ENCODE assay signal across 21 cellular contexts in genomic region chr7:47049234-47049774, GRCh38.
"Had no signal": no experiment of that assay in that cellular context is flagged by ENCODE, and none has a peak within 500 bp of the region (broad histone marks: within the 10 kb centered on the region; RNA-seq: fewer than 3 reads in every experiment).

No MANE protein-coding gene starts in this region.

- H3K4me3 Mint-ChIP-seq: endodermal cell; immature natural killer cell; naive thymus-derived CD4-positive, alpha-beta T cell had no signal

- H3K4me1 Mint-ChIP-seq: immature natural killer cell; naive thymus-derived CD4-positive, alpha-beta T cell had no signal

- ATAC-seq: heart right ventricle; left cardiac atrium; left ventricle myocardium superior; naive thymus-derived CD4-positive, alpha-beta T cell; right cardiac atrium; upper lobe of right lung had no signal

- H3K27me3 ChIP-seq: upper lobe of right lung, vagina had no signal

- DNase-seq: central memory CD4-positive, alpha-beta T cell; effector CD4-positive, alpha-beta T cell; endodermal cell; heart right ventricle; immature natural killer cell; left cardiac atrium; left ventricle myocardium superior; mesendoderm; naive thymus-derived CD4-positive, alpha-beta T cell; posterior cingulate gyrus; right cardiac atrium; stimulated activated CD4-positive, alpha-beta T cell treated with anti-CD3 and anti-CD28 coated beads, Interleukin-15, amount 100 ng/mL, for 24 hours; stimulated activated CD4-positive, alpha-beta T cell treated with anti-CD3 and anti-CD28 coated beads, Interleukin-1b, Interleukin-23, amount 100 ng/mL, for 48 hours; stimulated activated CD4-positive, alpha-beta T cell treated with anti-CD3 and anti-CD28 coated beads, Interleukin-4, amount 100 ng/mL, for 4 hours; stimulated activated naive CD4-positive, alpha-beta T cell; stomach; substantia nigra; upper lobe of right lung had no signal

- H3K27ac ChIP-seq: coronary artery, heart right ventricle, stomach, upper lobe of right lung, vagina had no signal

- H3K9me3 ChIP-seq: heart right ventricle, upper lobe of right lung, vagina had no signal

- H3K4me3 ChIP-seq: coronary artery, heart right ventricle, lung, stomach, upper lobe of right lung, vagina had no signal

- H3K36me3 ChIP-seq: heart right ventricle, stomach, upper lobe of right lung, vagina had no signal

- H3K27ac Mint-ChIP-seq: endodermal cell; immature natural killer cell; naive thymus-derived CD4-positive, alpha-beta T cell had no signal
